15 cellular contexts compared by ENCODE assay signal in genomic region chr9:27538668-27539067, GRCh38. TPM values are rescaled to one million over a fixed set of nuclear protein-coding genes. Genes with fewer than 3 reads are reported as not detected.
DNase-seq lines count a peak whose midpoint lies in the region; ATAC-seq and TF ChIP-seq lines count a peak whose summit lies in the region.
"Had no signal": no experiment of that assay in that cellular context is flagged by ENCODE, and none has a peak within 500 bp of the region (broad histone marks: within the 10 kb centered on the region; RNA-seq: fewer than 3 reads in every experiment).

No MANE protein-coding gene starts in this region.

- H3K27ac Mint-ChIP-seq in chondrocyte (ENCODE audit: unreplicated experiment) (peak overlapping the region; percentile 50), type B pancreatic cell (peak overlapping the region; percentile 3)

- no peak overlapping the region for H3K4me3 Mint-ChIP-seq in chondrocyte (ENCODE audit: unreplicated experiment)
- no peak overlapping the region for H3K4me3 Mint-ChIP-seq in type B pancreatic cell
- H3K4me3 Mint-ChIP-seq: stimulated activated naive CD8-positive, alpha-beta T cell treated with anti-CD3 and anti-CD28 coated beads, Interleukin-15, amount 100 ng/mL, for 72 hours had no signal

- peaks cover 2% of the 10 kb centered on the region for H3K27me3 Mint-ChIP-seq in chondrocyte (ENCODE audit: low read depth)
- no peaks in the 10 kb centered on the region for H3K27me3 Mint-ChIP-seq in type B pancreatic cell
- H3K27me3 Mint-ChIP-seq: stimulated activated naive CD8-positive, alpha-beta T cell treated with anti-CD3 and anti-CD28 coated beads, Interleukin-15, amount 100 ng/mL, for 72 hours had no signal

- H3K36me3 Mint-ChIP-seq in chondrocyte (ENCODE audit: low read depth), result peaks cover 2% of the 10 kb centered on the region
- peaks cover 11% of the 10 kb centered on the region for H3K36me3 Mint-ChIP-seq in type B pancreatic cell

- H3K4me1 Mint-ChIP-seq in chondrocyte (ENCODE audit: low read depth) (peaks cover 41% of the 10 kb centered on the region), type B pancreatic cell (ENCODE audit: unreplicated experiment) (peaks cover 52% of the 10 kb centered on the region)
- H3K4me1 Mint-ChIP-seq: stimulated activated naive CD8-positive, alpha-beta T cell treated with anti-CD3 and anti-CD28 coated beads, Interleukin-15, amount 100 ng/mL, for 72 hours had no signal

- peaks cover 2% of the 10 kb centered on the region; the same call in 1 of the 2 replicates for H3K36me3 ChIP-seq in WERI-Rb-1

- H3K27ac ChIP-seq in foreskin keratinocyte (no peak overlapping the region), WERI-Rb-1 (no peak overlapping the region)

- no peaks in the 10 kb centered on the region for H3K9me3 ChIP-seq in WERI-Rb-1 (ENCODE audit: severe bottlenecking)

- peaks cover 7% of the 10 kb centered on the region for H3K4me1 ChIP-seq in foreskin keratinocyte

- ATAC-seq in GM19372 (IDR thresholded peaks at IDR 0.05; ENCODE audit: low read depth, unreplicated experiment) (peak; percentile 47), HG03097 (IDR thresholded peaks at IDR 0.05; ENCODE audit: low FRiP score, unreplicated experiment) (peak; percentile 61), foreskin keratinocyte (no peak)
- ATAC-seq: stimulated activated naive CD8-positive, alpha-beta T cell treated with anti-CD3 and anti-CD28 coated beads, Interleukin-15, amount 100 ng/mL, for 72 hours had no signal

- no peak for TF ChIP-seq CTCF in chondrocyte (IDR thresholded peaks at IDR 0.05)
- TF ChIP-seq CTCF in type B pancreatic cell (conservative IDR thresholded peaks at IDR 0.05), result no peak
- no peak for TF ChIP-seq CTCF in foreskin keratinocyte (conservative IDR thresholded peaks at IDR 0.05)
- TF ChIP-seq CTCF in WERI-Rb-1 (IDR thresholded peaks at IDR 0.05; ENCODE audit: low read depth, low read length), result no peak

- H3K27me3 ChIP-seq in foreskin keratinocyte (no peaks in the 10 kb centered on the region), WERI-Rb-1 (ENCODE audit: insufficient read depth, low read depth, severe bottlenecking) (no peaks in the 10 kb centered on the region)

- H3K9me3 Mint-ChIP-seq in chondrocyte (ENCODE audit: low read depth), result no peaks in the 10 kb centered on the region
- no peaks in the 10 kb centered on the region for H3K9me3 Mint-ChIP-seq in type B pancreatic cell
- H3K9me3 Mint-ChIP-seq: stimulated activated naive CD8-positive, alpha-beta T cell treated with anti-CD3 and anti-CD28 coated beads, Interleukin-15, amount 100 ng/mL, for 72 hours had no signal

- H3K4me3 ChIP-seq in WERI-Rb-1 (ENCODE audit: low read depth, low read length), result no peak overlapping the region

- no peak for DNase-seq in chondrocyte (ENCODE audit: low spot score)
- DNase-seq in type B pancreatic cell (ENCODE audit: extremely low spot score, unreplicated experiment), result no peak
- no peak for DNase-seq in foreskin keratinocyte
- no peak for DNase-seq in GM03348 (ENCODE audit: low spot score)
- no peak for DNase-seq in WERI-Rb-1
- DNase-seq: activated CD4-positive, alpha-beta T cell treated with anti-CD3 and anti-CD28 coated beads, Interleukin-2, amount 50 U/mL, for 48 hours; central memory CD4-positive, alpha-beta T cell; NCI-H2029; stimulated activated naive CD8-positive, alpha-beta T cell treated with anti-CD3 and anti-CD28 coated beads, Interleukin-15, amount 100 ng/mL, for 72 hours had no signal

RNA-seq across cellular contexts. Expression of gene MOB3B, which starts 9.1 kb away (rescaled TPM):
- total RNA-seq in chondrocyte, result 2.4 to 3.8 TPM (median 3.7 TPM) in 3 replicates
- 15.4 and 27.5 TPM in 2 replicates for total RNA-seq in type B pancreatic cell (ENCODE audit: low replicate concordance)
- 27.7 and 35.0 TPM in 2 replicates for total RNA-seq in foreskin keratinocyte
- 10.6 and 16.8 TPM in 2 replicates for polyA plus RNA-seq in foreskin keratinocyte

RNA-seq across cellular contexts. Expression of gene IFNK, which starts 14.6 kb away (rescaled TPM):
- total RNA-seq in chondrocyte (not detected in 3 replicates), type B pancreatic cell (ENCODE audit: low replicate concordance) (not detected in 2 replicates), foreskin keratinocyte (55.8 and 72.0 TPM in 2 replicates)
- 46.5 and 57.3 TPM in 2 replicates for polyA plus RNA-seq in foreskin keratinocyte
- total RNA-seq: mesenteric fat pad; OCI-LY7; pulmonary artery endothelial cell; T-helper 1 cell treated with Interleukin-12 subunit alpha and Interleukin-12 subunit beta and Interleukin-4 antibody, amounts not matched to agents 30 ng/mL and 1 ng/mL, for 36 hours had no signal

RNA-seq across cellular contexts. Expression of gene C9orf72, which starts 34.6 kb away (rescaled TPM):
- total RNA-seq in chondrocyte, result 7.5 to 9.4 TPM (median 8.6 TPM) in 3 replicates
- total RNA-seq in type B pancreatic cell (ENCODE audit: low replicate concordance), result 15.1 and 18.7 TPM in 2 replicates
- 5.7 TPM in 2 replicates for total RNA-seq in foreskin keratinocyte
- polyA plus RNA-seq in foreskin keratinocyte, result 1.8 and 2.4 TPM in 2 replicates

Comparison
In these comparisons a context has a peak if more than half of its experiments do, and no peak if none do; other contexts are left out.
1. RNA of gene IFNK, which starts 14.6 kb away (total RNA-seq): 55.8 to 72.0 TPM in foreskin keratinocyte; not detected in chondrocyte and not detected in type B pancreatic cell; every median in the first group is over 10 times any median in the second.